Comparison of ENCODE assay signal across 10 cellular contexts in the genomic region with DNA sequence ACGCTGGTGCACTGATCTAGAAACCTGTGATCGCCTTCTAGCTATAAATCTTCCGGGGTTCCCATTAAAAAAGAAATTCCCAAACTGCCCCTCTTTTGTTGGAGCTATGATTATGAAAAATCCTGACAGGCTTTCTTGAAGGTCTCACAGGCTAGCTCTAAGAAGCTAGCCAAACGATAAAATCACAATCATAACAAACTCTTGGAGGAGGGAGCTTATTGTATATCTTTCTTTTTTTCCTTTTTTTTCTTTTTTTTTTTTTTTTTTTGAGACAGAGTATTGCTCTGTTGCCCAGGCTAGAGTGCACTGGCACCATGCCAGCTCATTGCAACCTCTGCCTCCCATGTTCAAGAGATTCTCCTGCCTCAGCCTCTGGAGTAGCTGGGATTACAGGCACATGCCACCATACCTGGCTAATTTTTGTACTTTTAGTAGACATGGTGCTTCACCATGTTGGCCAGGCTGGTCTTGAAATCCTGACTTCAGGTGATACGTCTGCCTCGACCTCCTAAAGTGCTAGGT.
DNase-seq lines count a peak whose midpoint lies in the region; ATAC-seq and TF ChIP-seq lines count a peak whose summit lies in the region.
"Had no signal": no experiment of that assay in that cellular context is flagged by ENCODE, and none has a peak within 500 bp of the region (broad histone marks: within the 10 kb centered on the region; RNA-seq: fewer than 3 reads in every experiment).

No MANE protein-coding gene starts in this region.

- ATAC-seq in activated CD8-positive, alpha-beta memory T cell treated with anti-CD3 and anti-CD28 coated beads, Interleukin-2, amount 10 ng/mL, durations not matched to agents 7 days and 5 days: peak; percentile 1
- peak; percentile 17 for ATAC-seq in left colon

- H3K36me3 ChIP-seq in thyroid gland: no peaks in the 10 kb centered on the region
- H3K36me3 ChIP-seq: BE2C had no signal

- H3K9me3 Mint-ChIP-seq in activated CD8-positive, alpha-beta memory T cell treated with anti-CD3 and anti-CD28 coated beads, Interleukin-2, amount 10 ng/mL, durations not matched to agents 7 days and 5 days (ENCODE audit: low read depth): no peaks in the 10 kb centered on the region
- no peaks in the 10 kb centered on the region for H3K9me3 Mint-ChIP-seq in activated naive CD4-positive, alpha-beta T cell treated with anti-CD3 and anti-CD28 coated beads, Interleukin-2, amount 10 ng/mL, durations not matched to agents 7 days and 5 days

- CTCF ChIA-PET in activated CD8-positive, alpha-beta memory T cell treated with anti-CD3 and anti-CD28 coated beads, Interleukin-2, amount 10 ng/mL, durations not matched to agents 7 days and 5 days (lab: Charles Lee): interaction anchor here (0.6 to 1.7 kb wide), 7 partner anchors 9 to 193 kb away, joined by 3 to 15 read pairs (median 4); no protein-coding TSS in a partner anchor
- CTCF ChIA-PET in activated naive CD4-positive, alpha-beta T cell treated with anti-CD3 and anti-CD28 coated beads, Interleukin-2, amount 10 ng/mL, durations not matched to agents 7 days and 5 days (lab: Charles Lee): interaction anchor here (0.8 to 1.6 kb wide), 2 partner anchors 9 to 529 kb away, joined by 3 read pairs; no protein-coding TSS in a partner anchor

- H3K36me3 Mint-ChIP-seq in activated CD8-positive, alpha-beta memory T cell treated with anti-CD3 and anti-CD28 coated beads, Interleukin-2, amount 10 ng/mL, durations not matched to agents 7 days and 5 days: peaks cover 9% of the 10 kb centered on the region
- peaks cover 14% of the 10 kb centered on the region for H3K36me3 Mint-ChIP-seq in activated naive CD4-positive, alpha-beta T cell treated with anti-CD3 and anti-CD28 coated beads, Interleukin-2, amount 10 ng/mL, durations not matched to agents 7 days and 5 days

- no peak for TF ChIP-seq CTCF in thyroid gland (IDR thresholded peaks at IDR 0.05)

- no peaks in the 10 kb centered on the region for H3K27me3 ChIP-seq in thyroid gland

- 37 to 41% methylated on average over 6 of the region's 6 CpGs for WGBS in thyroid gland, 2 donors

- intact Hi-C loops in left colon (cut with DNase I, micrococcal nuclease) (no loop called here), thyroid gland (cut with DNase I) (no loop called here)

- peaks cover 18 to 33% of the 10 kb centered on the region in 2 donors for H3K4me1 ChIP-seq in thyroid gland
- H3K4me1 ChIP-seq: BE2C, parathyroid adenoma had no signal

- H3K27me3 Mint-ChIP-seq in activated CD8-positive, alpha-beta memory T cell treated with anti-CD3 and anti-CD28 coated beads, Interleukin-2, amount 10 ng/mL, durations not matched to agents 7 days and 5 days: no peaks in the 10 kb centered on the region
- peaks cover 12% of the 10 kb centered on the region for H3K27me3 Mint-ChIP-seq in activated naive CD4-positive, alpha-beta T cell treated with anti-CD3 and anti-CD28 coated beads, Interleukin-2, amount 10 ng/mL, durations not matched to agents 7 days and 5 days

- H3K27ac ChIP-seq in thyroid gland: peak overlapping the region; percentile 15 to 27 (median 19)
- H3K27ac ChIP-seq: parathyroid adenoma had no signal

- H3K4me1 Mint-ChIP-seq in activated CD8-positive, alpha-beta memory T cell treated with anti-CD3 and anti-CD28 coated beads, Interleukin-2, amount 10 ng/mL, durations not matched to agents 7 days and 5 days: peaks cover 77% of the 10 kb centered on the region
- peaks cover 53% of the 10 kb centered on the region for H3K4me1 Mint-ChIP-seq in activated naive CD4-positive, alpha-beta T cell treated with anti-CD3 and anti-CD28 coated beads, Interleukin-2, amount 10 ng/mL, durations not matched to agents 7 days and 5 days

- DNase-seq in activated CD8-positive, alpha-beta memory T cell treated with anti-CD3 and anti-CD28 coated beads, Interleukin-2, amount 10 ng/mL, durations not matched to agents 7 days and 5 days: no peak
- no peak for DNase-seq in activated CD8-positive, alpha-beta memory T cell treated with anti-CD3 and anti-CD28 coated beads, Interleukin-2, amount 50 U/mL, for 4 hours
- DNase-seq in activated naive CD4-positive, alpha-beta T cell treated with anti-CD3 and anti-CD28 coated beads, Interleukin-2, amount 10 ng/mL, durations not matched to agents 7 days and 5 days: no peak
- DNase-seq in left colon (peak in 1 of 2 donors; percentile 68), thyroid gland (peak; percentile 67 to 68), DMS153 treated with DMSO at 0.1 percent for 48 hours (lab: John Stamatoyannopoulos, UW; ENCODE audit: unreplicated experiment) (no peak), DMS 273 treated with DMSO at 0.1 percent for 48 hours (lab: John Stamatoyannopoulos, UW) (no peak), SW 1271 (lab: John Stamatoyannopoulos, UW) (no peak)
- DNase-seq: BE2C had no signal

- H3K4me3 Mint-ChIP-seq in activated CD8-positive, alpha-beta memory T cell treated with anti-CD3 and anti-CD28 coated beads, Interleukin-2, amount 10 ng/mL, durations not matched to agents 7 days and 5 days: peak overlapping the region; percentile 67
- no peak overlapping the region for H3K4me3 Mint-ChIP-seq in activated naive CD4-positive, alpha-beta T cell treated with anti-CD3 and anti-CD28 coated beads, Interleukin-2, amount 10 ng/mL, durations not matched to agents 7 days and 5 days

- peak overlapping the region; percentile 90 for H3K27ac Mint-ChIP-seq in activated CD8-positive, alpha-beta memory T cell treated with anti-CD3 and anti-CD28 coated beads, Interleukin-2, amount 10 ng/mL, durations not matched to agents 7 days and 5 days
- H3K27ac Mint-ChIP-seq in activated naive CD4-positive, alpha-beta T cell treated with anti-CD3 and anti-CD28 coated beads, Interleukin-2, amount 10 ng/mL, durations not matched to agents 7 days and 5 days: peak overlapping the region; percentile 85

- H3K4me3 ChIP-seq in thyroid gland (replicated peaks in 1 of 3): no peak overlapping the region

- H3K9me3 ChIP-seq in thyroid gland: no peaks in the 10 kb centered on the region
- H3K9me3 ChIP-seq: BE2C had no signal

- no peak for TF ChIP-seq POLR2A in thyroid gland (IDR thresholded peaks at IDR 0.05)

Comparison
In these comparisons a context has a peak if more than half of its experiments do, and no peak if none do; other contexts are left out.
1. DNase-seq: peak in thyroid gland (2 of 2); none in activated CD8-positive, alpha-beta memory T cell treated with anti-CD3 and anti-CD28 coated beads, Interleukin-2, amount 10 ng/mL, durations not matched to agents 7 days and 5 days (single experiment), activated CD8-positive, alpha-beta memory T cell treated with anti-CD3 and anti-CD28 coated beads, Interleukin-2, amount 50 U/mL, for 4 hours (single experiment), activated naive CD4-positive, alpha-beta T cell treated with anti-CD3 and anti-CD28 coated beads, Interleukin-2, amount 10 ng/mL, durations not matched to agents 7 days and 5 days (single experiment), DMS153 treated with DMSO at 0.1 percent for 48 hours (single experiment), DMS 273 treated with DMSO at 0.1 percent for 48 hours (single experiment) and SW 1271 (0 of 2).